8 cellular contexts compared by ENCODE assay signal in the genomic region with DNA sequence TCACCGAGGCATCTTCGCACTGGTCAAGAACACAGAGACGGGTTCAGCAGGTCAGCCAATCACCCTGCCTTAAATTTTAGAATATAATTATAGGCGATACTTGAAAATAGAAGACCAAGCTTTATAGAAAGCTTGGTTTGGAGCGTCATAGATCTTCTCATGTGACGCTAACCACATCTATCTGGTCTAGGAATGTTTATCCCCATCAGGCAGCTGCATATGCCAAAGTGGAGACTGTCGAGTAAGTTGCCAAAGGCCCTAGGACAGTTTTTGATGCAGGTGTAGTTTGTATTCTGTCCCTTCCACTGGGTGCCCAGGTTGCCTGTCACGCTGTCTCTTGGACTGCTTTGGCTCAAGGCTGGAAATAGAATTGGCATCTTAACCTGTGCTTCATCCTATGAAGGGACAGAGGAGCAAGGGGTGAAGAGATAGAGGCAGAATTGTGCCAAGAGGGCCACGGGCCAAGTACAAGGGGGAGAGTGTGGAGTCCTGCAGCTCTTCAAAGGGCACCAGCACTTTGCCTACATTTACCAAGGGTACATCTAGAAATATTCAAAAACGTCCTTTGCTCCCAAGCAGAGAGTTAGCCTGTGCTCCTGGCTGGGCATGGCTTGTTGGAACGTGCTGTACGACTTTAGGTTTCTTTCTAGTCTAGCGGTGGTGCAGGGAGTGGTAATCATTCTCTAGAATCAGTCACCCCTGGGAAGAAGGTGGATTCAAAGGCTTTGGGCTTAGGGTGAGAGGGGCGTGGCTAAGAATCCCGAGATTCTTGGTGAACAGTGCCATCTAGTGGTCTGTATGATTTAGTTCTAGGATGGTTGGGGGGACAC. TPM values are rescaled to one million over a fixed set of nuclear protein-coding genes. Genes with fewer than 3 reads are reported as not detected.
A peak's percentile ranks its signal among the peaks of the same experiment; 100 is the strongest.
DNase-seq lines count a peak whose midpoint lies in the region; ATAC-seq, FAIRE-seq and TF ChIP-seq lines count a peak whose summit lies in the region.

No MANE protein-coding gene starts in this region.

- peak; percentile 27 for ATAC-seq in HG03095 (IDR thresholded peaks at IDR 0.05; ENCODE audit: unreplicated experiment)
- ATAC-seq in WTC11: peak; percentile 83

- no peak overlapping the region for H3K27ac Mint-ChIP-seq in WTC11

- no peaks in the 10 kb centered on the region for H3K36me3 Mint-ChIP-seq in WTC11

- no peak overlapping the region for H3K4me3 Mint-ChIP-seq in WTC11

- in situ Hi-C loops in ACHN (cut with HindIII; ENCODE audit: low pct_ligation_motif_present, low pct_unique_long_range_greater_than_20kb, low sequenced_read_pairs): no loop called here

- peak; percentile 87 for FAIRE-seq in GM18507 (lab: Jason Lieb, UNC)

- peak; percentile 95 for DNase-seq in ACHN
- DNase-seq in GM18507 (ENCODE audit: extremely low spot score, insufficient read length, low read depth): peak; percentile 37
- DNase-seq in NCI-H2196 treated with DMSO at 0.1 percent for 48 hours (lab: John Stamatoyannopoulos, UW; ENCODE audit: unreplicated experiment): peak; percentile 83
- peak; percentile 62 for DNase-seq in WTC11 (ENCODE audit: low spot score)
- DNase-seq in central memory CD4-positive, alpha-beta T cell: peak; percentile 70
- DNase-seq in kidney glomerular epithelial cell (lab: John Stamatoyannopoulos, UW): peak; percentile 90
- DNase-seq in stimulated activated CD4-positive, alpha-beta T cell treated with anti-CD3 and anti-CD28 coated beads, Interleukin-4, amount 100 ng/mL, for 4 hours: peak; percentile 38 to 67

- POLR2A ChIA-PET in WTC11 (lab: Charles Lee): no interaction called here

- CTCF ChIA-PET in WTC11 (lab: Charles Lee): interaction anchor here (0.6 to 1.7 kb wide), 12 partner anchors 13 to 290 kb away, joined by 3 to 9 read pairs (median 3); no protein-coding TSS in a partner anchor

- H3K9me3 Mint-ChIP-seq in WTC11: no peaks in the 10 kb centered on the region

- peak; percentile 58 for TF ChIP-seq CTCF in WTC11 (IDR thresholded peaks at IDR 0.05)

- peaks cover 7% of the 10 kb centered on the region; the same call in 1 of the 2 replicates for H3K27me3 Mint-ChIP-seq in WTC11 (ENCODE audit: low read depth)

- H3K4me1 Mint-ChIP-seq in WTC11: peaks cover 41% of the 10 kb centered on the region

TF ChIP-seq in WTC11, 78 proteins besides CTCF, POLR2A, EP300 and RAD21:
- TF ChIP-seq KAT7 (CRISPR knock-in tag; IDR thresholded peaks at IDR 0.05; ENCODE audit: borderline replicate concordance): no peak
- TF ChIP-seq TEAD4 (CRISPR knock-in tag; IDR thresholded peaks at IDR 0.05): no peak
- peak; percentile 53; the same call in 1 of the 2 replicates for TF ChIP-seq SP1 (CRISPR knock-in tag; conservative IDR thresholded peaks at IDR 0.05)
- no peak for TF ChIP-seq ATF1 (CRISPR knock-in tag; IDR thresholded peaks at IDR 0.05)

RNA-seq across cellular contexts. Expression of gene WIPI1, which starts 5.3 kb away (rescaled TPM):
- 16.2 to 29.3 TPM (median 17.5 TPM) in 3 replicates for total RNA-seq in WTC11 (2021)

RNA-seq across cellular contexts. Expression of gene PRKAR1A, which starts 49.6 kb away (rescaled TPM):
- 149 to 158 TPM (median 155 TPM) in 3 replicates for total RNA-seq in WTC11 (2021)

Comparison
In these comparisons a context has a peak if more than half of its experiments do, and no peak if none do; other contexts are left out.
1. Peak in every context shown above with its lines: DNase-seq and ATAC-seq.
2. DNase-seq: peak in every context shown above with its lines; median percentile 95 in ACHN; 90 in kidney glomerular epithelial cell; 83 in NCI-H2196 treated with DMSO at 0.1 percent for 48 hours; 70 in central memory CD4-positive, alpha-beta T cell; 62 in WTC11; 52 in stimulated activated CD4-positive, alpha-beta T cell treated with anti-CD3 and anti-CD28 coated beads, Interleukin-4, amount 100 ng/mL, for 4 hours; 37 in GM18507.